ENCODE assay signal across 8 cellular contexts in the genomic region with DNA sequence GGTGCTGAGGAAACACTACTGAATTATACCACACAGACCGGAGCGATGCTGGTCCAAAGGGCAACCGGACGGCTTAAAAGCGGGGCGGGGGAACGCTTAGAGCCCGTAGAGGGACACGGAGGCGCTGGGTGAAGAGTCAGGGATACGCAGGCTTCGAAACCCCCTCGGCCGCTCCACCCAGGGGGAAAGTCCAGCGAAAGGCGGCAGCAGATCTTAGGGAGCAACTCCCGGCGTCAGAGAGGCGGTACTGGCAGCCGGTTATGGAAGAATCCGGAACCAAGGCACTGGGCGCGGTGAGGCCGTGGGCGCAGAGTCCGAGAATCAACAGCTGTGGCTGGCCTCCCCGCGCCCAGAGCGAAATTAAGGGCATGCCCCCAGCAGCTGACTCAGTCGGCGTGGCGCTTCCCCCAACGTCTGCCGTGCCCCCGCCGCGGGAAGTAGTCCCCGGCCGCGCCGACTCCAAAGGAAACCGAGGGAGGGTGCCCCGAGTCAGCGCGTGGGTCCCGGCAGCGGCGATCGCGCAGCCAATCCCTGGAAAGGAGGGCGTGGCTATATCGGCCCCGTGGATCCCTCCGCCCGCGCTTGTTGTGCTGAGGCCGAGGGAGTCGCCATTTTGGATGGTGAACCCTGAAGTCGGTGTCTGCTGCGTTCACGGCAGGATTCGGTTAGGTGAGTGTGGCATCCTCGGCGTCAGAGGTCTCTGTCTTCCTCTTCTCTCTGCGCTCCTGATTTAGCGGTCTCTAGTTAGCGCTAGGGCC. TPM values are rescaled to one million over a fixed set of nuclear protein-coding genes. Genes with fewer than 3 reads are reported as not detected.
DNase-seq lines count a peak whose midpoint lies in the region; ATAC-seq and TF ChIP-seq lines count a peak whose summit lies in the region.

A gene (plus strand): TSS at position 611 of the 758 bp plus-strand sequence. CDS start 20,110 bp downstream, outside the sequence.

- no TSS peak for BruUV-seq in PC-9 (replicated peaks; lab: Mats Ljungman, UMichigan)

- H3K4me3 ChIP-seq in PC-9 (peak within 1 kb of the TSS; percentile 100), muscle layer of colon (ENCODE audit: low read depth in 1 of 2, low read length in 2 of 2) (peak within 1 kb of the TSS; percentile 90 to 98)

- H3K36me3 ChIP-seq in PC-9 (ENCODE audit: low read depth) (peaks cover 6% of the 10 kb centered on the region; the same call in 1 of the 2 replicates), muscle layer of colon (ENCODE audit: insufficient read depth, low read length) (no peaks in the 10 kb centered on the region)

- H3K4me1 ChIP-seq in PC-9 (replicated peaks; ENCODE audit: insufficient read depth) (peaks cover 23% of the 10 kb centered on the region), muscle layer of colon (ENCODE audit: insufficient read depth, low read length) (peaks cover 29% of the 10 kb centered on the region)

- no peaks in the 10 kb centered on the region for H3K27me3 Mint-ChIP-seq in IgD-negative memory B cell
- no peaks in the 10 kb centered on the region for H3K27me3 Mint-ChIP-seq in activated T-cell treated with anti-CD3 and anti-CD28 coated beads, Interleukin-2, amount 50 U/mL, for 24 hours

- H3K27me3 ChIP-seq in PC-9 (ENCODE audit: insufficient read depth, low read depth) (no peaks in the 10 kb centered on the region), muscle layer of colon (ENCODE audit: control insufficient read depth in 1 of 2, insufficient read depth in 2 of 2, low read length in 2 of 2) (no peaks in the 10 kb centered on the region)

- intact Hi-C loops in PC-9 (cut with micrococcal nuclease; ENCODE audit: unreplicated experiment): loop anchor here (1.0 kb wide), 2 partner anchors 12 to 87 kb away; a partner anchor contains a TSS

- peak; percentile 97 for TF ChIP-seq POLR2A in erythroblast (IDR thresholded peaks at IDR 0.05; ENCODE audit: low read length)

- peaks cover 14 to 22% (median 16%) of the 10 kb centered on the region in 3 donors for H3K4me1 Mint-ChIP-seq in IgD-negative memory B cell
- peaks cover 29% of the 10 kb centered on the region for H3K4me1 Mint-ChIP-seq in activated T-cell treated with anti-CD3 and anti-CD28 coated beads, Interleukin-2, amount 50 U/mL, for 24 hours (ENCODE audit: low read depth)

- H3K9me3 ChIP-seq in PC-9 (ENCODE audit: insufficient read depth, low read depth) (no peaks in the 10 kb centered on the region), muscle layer of colon (ENCODE audit: low read length) (no peaks in the 10 kb centered on the region)

- POLR2A ChIA-PET in PC-9 (lab: Charles Lee; ENCODE audit: unreplicated experiment): interaction anchor here (0.5 kb wide), 1 partner anchor 86 kb away, joined by 5 read pairs; no protein-coding TSS in a partner anchor

- peaks cover 34% of the 10 kb centered on the region for H4K20me1 ChIP-seq in PC-9 (ENCODE audit: insufficient read depth)

- peaks cover 3% of the 10 kb centered on the region for H3K36me3 Mint-ChIP-seq in IgD-negative memory B cell
- peaks cover 37% of the 10 kb centered on the region for H3K36me3 Mint-ChIP-seq in activated T-cell treated with anti-CD3 and anti-CD28 coated beads, Interleukin-2, amount 50 U/mL, for 24 hours (ENCODE audit: low read depth)

- CTCF ChIA-PET in PC-9 (lab: Charles Lee): no interaction called here

- H3K4me3 Mint-ChIP-seq in IgD-negative memory B cell: peak within 1 kb of the TSS; percentile 97 to 99 (median 98)
- peak within 1 kb of the TSS; percentile 98 for H3K4me3 Mint-ChIP-seq in activated T-cell treated with anti-CD3 and anti-CD28 coated beads, Interleukin-2, amount 50 U/mL, for 24 hours

- TF ChIP-seq CTCF in PC-9 (conservative IDR thresholded peaks at IDR 0.05): no peak

- H3K27ac Mint-ChIP-seq in IgD-negative memory B cell: peak within 1 kb of the TSS; percentile 94 to 98 (median 98)
- peak within 1 kb of the TSS; percentile 98 for H3K27ac Mint-ChIP-seq in activated T-cell treated with anti-CD3 and anti-CD28 coated beads, Interleukin-2, amount 50 U/mL, for 24 hours

- peaks cover 40% of the 10 kb centered on the region for H3F3A ChIP-seq in PC-9 (ENCODE audit: insufficient read depth, low read depth)

- no peaks in the 10 kb centered on the region for H3K9me2 ChIP-seq in PC-9 (ENCODE audit: insufficient read depth)

- peak within 1 kb of the TSS; percentile 90 for H3K27ac ChIP-seq in PC-9
- H3K27ac ChIP-seq in muscle layer of colon (ENCODE audit: low read depth, low read length): peak within 1 kb of the TSS; percentile 97

- H3K9me3 Mint-ChIP-seq in IgD-negative memory B cell: no peaks in the 10 kb centered on the region
- no peaks in the 10 kb centered on the region for H3K9me3 Mint-ChIP-seq in activated T-cell treated with anti-CD3 and anti-CD28 coated beads, Interleukin-2, amount 50 U/mL, for 24 hours

- H3K4me2 ChIP-seq in PC-9: peak within 1 kb of the TSS; percentile 85

- H3K9ac ChIP-seq in muscle layer of colon (ENCODE audit: low read length): peak within 1 kb of the TSS; percentile 98

- peak; percentile 84 for ATAC-seq in GM21529 (IDR thresholded peaks at IDR 0.05; ENCODE audit: unreplicated experiment)

- H3K79me2 ChIP-seq in PC-9 (ENCODE audit: low read depth): peaks cover 48% of the 10 kb centered on the region

- H2AFZ ChIP-seq in PC-9: peak within 1 kb of the TSS; percentile 88

- peak; percentile 96 for DNase-seq in DMS153 (lab: John Stamatoyannopoulos, UW)
- peak; percentile 89 to 96 for DNase-seq in PC-9
- DNase-seq in activated T-cell treated with anti-CD3 and anti-CD28 coated beads, Interleukin-2, amount 50 U/mL, for 24 hours: peak; percentile 98
- DNase-seq in erythroblast (lab: John Stamatoyannopoulos, UW): peak; percentile 99
- DNase-seq in stimulated activated CD8-positive, alpha-beta memory T cell treated with anti-CD3 and anti-CD28 coated beads, Interleukin-7, amount 100 ng/mL, for 24 hours (ENCODE audit: low read depth): peak; percentile 95

RNA-seq across cellular contexts. Expression of the gene that starts here (rescaled TPM):
- 161 TPM for polyA plus RNA-seq in IgD-negative memory B cell
- total RNA-seq in PC-9 (2021): 177 and 204 TPM in 2 replicates

Comparison
In these comparisons a context has a peak if more than half of its experiments do, and no peak if none do; other contexts are left out.
1. Peak in every context shown above with its lines: DNase-seq, ATAC-seq, H3K4me3 ChIP-seq and H3K27ac ChIP-seq.